3 cellular contexts compared by ENCODE assay signal in the genomic region with DNA sequence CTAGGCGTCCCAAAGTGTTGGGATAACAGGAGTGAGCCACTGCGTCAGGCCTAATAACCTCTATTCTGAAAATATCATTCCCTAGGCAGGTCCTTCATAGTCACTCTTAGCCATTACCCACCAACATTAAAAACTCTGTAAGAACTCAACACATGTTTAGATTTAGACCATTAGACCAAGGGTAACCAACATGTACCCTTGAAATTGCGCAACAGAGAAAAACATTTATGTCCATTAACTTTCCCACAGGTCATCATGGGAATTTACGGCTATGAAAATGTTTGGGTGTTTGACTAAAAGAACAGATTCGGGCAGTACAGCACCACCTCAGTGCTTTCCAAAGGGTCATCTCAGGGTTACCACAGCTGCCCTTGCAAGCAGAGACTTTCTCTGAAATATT.
TF ChIP-seq lines count a peak whose summit lies in the region.

No MANE protein-coding gene starts in this region.

TF ChIP-seq in A549, 52 proteins besides CTCF, POLR2A, EP300 and RAD21:
- peak; percentile 45 to 53; a peak in 3 of 4 replicates for TF ChIP-seq CEBPB (IDR thresholded peaks at IDR 0.05)
- TF ChIP-seq ESRRA (IDR thresholded peaks at IDR 0.05; ENCODE audit: borderline replicate concordance, low read length), result no peak
- no peak for TF ChIP-seq RCOR1 (IDR thresholded peaks at IDR 0.05; ENCODE audit: low read depth, low read length)
- no peak for TF ChIP-seq JUNB (IDR thresholded peaks at IDR 0.05)
- TF ChIP-seq FOXS1 (CRISPR knock-in tag; IDR thresholded peaks at IDR 0.05), result no peak
- TF ChIP-seq, protein P1, sequence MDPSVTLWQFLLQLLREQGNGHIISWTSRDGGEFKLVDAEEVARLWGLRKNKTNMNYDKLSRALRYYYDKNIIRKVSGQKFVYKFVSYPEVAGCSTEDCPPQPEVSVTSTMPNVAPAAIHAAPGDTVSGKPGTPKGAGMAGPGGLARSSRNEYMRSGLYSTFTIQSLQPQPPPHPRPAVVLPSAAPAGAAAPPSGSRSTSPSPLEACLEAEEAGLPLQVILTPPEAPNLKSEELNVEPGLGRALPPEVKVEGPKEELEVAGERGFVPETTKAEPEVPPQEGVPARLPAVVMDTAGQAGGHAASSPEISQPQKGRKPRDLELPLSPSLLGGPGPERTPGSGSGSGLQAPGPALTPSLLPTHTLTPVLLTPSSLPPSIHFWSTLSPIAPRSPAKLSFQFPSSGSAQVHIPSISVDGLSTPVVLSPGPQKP (IDR thresholded peaks at IDR 0.05; ENCODE audit: low read depth, low read length), result no peak

TF ChIP-seq in IMR-90, 13 proteins besides CTCF, POLR2A, EP300 and RAD21:
- peak; percentile 88 for TF ChIP-seq CEBPB (IDR thresholded peaks at IDR 0.05; ENCODE audit: low read depth, low read length)
- no peak for TF ChIP-seq MAFK (IDR thresholded peaks at IDR 0.05; ENCODE audit: low read depth, low read length)

TF ChIP-seq in H1, 55 proteins besides CTCF, POLR2A, EP300 and RAD21:
- TF ChIP-seq SP1 (IDR thresholded peaks at IDR 0.05; ENCODE audit: low read depth, low read length) (no peak), CEBPB (IDR thresholded peaks at IDR 0.05; ENCODE audit: low read depth, low read length) (peak; percentile 62; the same call in 1 of the 2 replicates)
TF ChIP-seq in H1: peak in this region for 1.
